Comparison of ENCODE assay signal across 16 cellular contexts in the genomic region with DNA sequence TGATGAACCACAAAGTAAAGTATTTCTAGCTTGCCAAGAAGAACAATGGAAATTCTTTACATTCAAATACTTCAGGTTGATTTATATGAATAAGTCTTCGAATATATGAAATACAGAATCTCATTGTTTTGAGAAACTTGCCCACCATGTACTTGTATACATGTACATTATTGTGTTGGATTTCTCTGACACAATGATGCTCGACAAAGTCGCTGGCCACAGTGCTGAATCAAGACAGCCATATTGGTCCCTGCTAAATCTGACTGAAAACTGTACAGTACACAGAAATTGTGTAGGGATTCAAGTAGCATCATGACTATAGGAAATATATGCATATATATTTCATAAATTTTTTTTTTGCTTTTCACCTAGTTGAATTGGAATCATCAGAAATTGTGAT. TPM values are rescaled to one million over a fixed set of nuclear protein-coding genes. Genes with fewer than 3 reads are reported as not detected.
DNase-seq lines count a peak whose midpoint lies in the region; ATAC-seq, FAIRE-seq and TF ChIP-seq lines count a peak whose summit lies in the region.
"Had no signal": no experiment of that assay in that cellular context is flagged by ENCODE, and none has a peak within 500 bp of the region (broad histone marks: within the 10 kb centered on the region; RNA-seq: fewer than 3 reads in every experiment).

No MANE protein-coding gene starts in this region.

- H3K4me1 ChIP-seq in A549, result no peaks in the 10 kb centered on the region
- peaks cover 5% of the 10 kb centered on the region for H3K4me1 ChIP-seq in CD8-positive, alpha-beta T cell (ENCODE audit: insufficient read depth, low read length)
- H3K4me1 ChIP-seq: BLaER1 treated with 17β-estradiol and CSF1 and Interleukin-3, amounts not matched to agents 10 nM and 100 nM had no signal

- DNase-seq in A549 (ENCODE audit: low read depth in 1 of 2, low spot score in 1 of 2) (no peak), H4 (ENCODE audit: low spot score) (peak; percentile 3), SK-MEL-5 (ENCODE audit: low read depth, low spot score) (peak; percentile 42), epithelial cell of esophagus (ENCODE audit: low read depth) (peak; percentile 53)
- no peak for DNase-seq in activated naive CD8-positive, alpha-beta T cell treated with anti-CD3 and anti-CD28 coated beads, Interleukin-2, amount 50 U/mL, for 24 hours
- DNase-seq in CD8-positive, alpha-beta T cell, result no peak
- DNase-seq: activated CD4-positive, alpha-beta memory T cell treated with anti-CD3 and anti-CD28 coated beads for 36 hours; effector memory CD8-positive, alpha-beta T cell; HCEC 1CT; KG1; Right ventricle myocardium superior; uterus had no signal

- TF ChIP-seq EP300 in A549 (IDR thresholded peaks at IDR 0.05), result no peak

- peaks cover 5% of the 10 kb centered on the region for H3K4me1 Mint-ChIP-seq in activated naive CD8-positive, alpha-beta T cell treated with anti-CD3 and anti-CD28 coated beads, Interleukin-2, amount 50 U/mL, for 24 hours
- peaks cover 7% of the 10 kb centered on the region for H3K4me1 Mint-ChIP-seq in CD8-positive, alpha-beta T cell (ENCODE audit: low read depth)

- no peak for TF ChIP-seq POLR2A in A549 (IDR thresholded peaks at IDR 0.05; ENCODE audit: low read length)

- no peak overlapping the region for H3K4me3 ChIP-seq in A549
- H3K4me3 ChIP-seq in epithelial cell of esophagus (ENCODE audit: low read length), result no peak overlapping the region
- no peak overlapping the region for H3K4me3 ChIP-seq in CD8-positive, alpha-beta T cell (ENCODE audit: low read depth, low read length)
- H3K4me3 ChIP-seq: BLaER1 treated with 17β-estradiol and CSF1 and Interleukin-3, amounts not matched to agents 10 nM and 100 nM; uterus had no signal

- ATAC-seq in A549 (no peak), GM19455 (IDR thresholded peaks at IDR 0.05; ENCODE audit: unreplicated experiment) (no peak), HG03354 (IDR thresholded peaks at IDR 0.05; ENCODE audit: poor library complexity, severe bottlenecking, unreplicated experiment) (no peak)
- no peak for ATAC-seq in activated naive CD8-positive, alpha-beta T cell treated with anti-CD3 and anti-CD28 coated beads, Interleukin-2, amount 50 U/mL, for 24 hours
- ATAC-seq in CD8-positive, alpha-beta T cell, result no peak
- ATAC-seq: effector memory CD8-positive, alpha-beta T cell had no signal

- peaks cover 3% of the 10 kb centered on the region for H3K9me3 Mint-ChIP-seq in activated naive CD8-positive, alpha-beta T cell treated with anti-CD3 and anti-CD28 coated beads, Interleukin-2, amount 50 U/mL, for 24 hours
- H3K9me3 Mint-ChIP-seq in CD8-positive, alpha-beta T cell, result peaks cover 5% of the 10 kb centered on the region
- H3K9me3 Mint-ChIP-seq: activated CD4-positive, alpha-beta memory T cell treated with anti-CD3 and anti-CD28 coated beads for 36 hours; effector memory CD8-positive, alpha-beta T cell had no signal

- no peak overlapping the region for H3K27ac ChIP-seq in A549
- no peak overlapping the region for H3K27ac ChIP-seq in CD8-positive, alpha-beta T cell (ENCODE audit: low read depth, low read length)
- H3K27ac ChIP-seq: BLaER1 treated with 17β-estradiol and CSF1 and Interleukin-3, amounts not matched to agents 10 nM and 100 nM; uterus had no signal

- H3K4me3 Mint-ChIP-seq in activated naive CD8-positive, alpha-beta T cell treated with anti-CD3 and anti-CD28 coated beads, Interleukin-2, amount 50 U/mL, for 24 hours, result no peak overlapping the region
- no peak overlapping the region for H3K4me3 Mint-ChIP-seq in CD8-positive, alpha-beta T cell
- H3K4me3 Mint-ChIP-seq: activated CD4-positive, alpha-beta memory T cell treated with anti-CD3 and anti-CD28 coated beads for 36 hours; activated naive CD8-positive, alpha-beta T cell; effector memory CD8-positive, alpha-beta T cell had no signal

- H3K9me3 ChIP-seq in A549, result no peaks in the 10 kb centered on the region
- H3K9me3 ChIP-seq in CD8-positive, alpha-beta T cell (ENCODE audit: low read length), result no peaks in the 10 kb centered on the region

- no peak for TF ChIP-seq CTCF in A549 (IDR thresholded peaks at IDR 0.05)
- no peak for TF ChIP-seq CTCF in epithelial cell of esophagus (IDR thresholded peaks at IDR 0.05; ENCODE audit: insufficient read depth, low read depth, low read length, missing control alignments)
- TF ChIP-seq CTCF in CD8-positive, alpha-beta T cell (IDR thresholded peaks at IDR 0.05), result no peak

- peaks cover 6% of the 10 kb centered on the region for H3K36me3 Mint-ChIP-seq in activated naive CD8-positive, alpha-beta T cell treated with anti-CD3 and anti-CD28 coated beads, Interleukin-2, amount 50 U/mL, for 24 hours (ENCODE audit: low read depth)
- no peaks in the 10 kb centered on the region for H3K36me3 Mint-ChIP-seq in CD8-positive, alpha-beta T cell

- H3K27ac Mint-ChIP-seq in activated naive CD8-positive, alpha-beta T cell treated with anti-CD3 and anti-CD28 coated beads, Interleukin-2, amount 50 U/mL, for 24 hours, result no peak overlapping the region
- H3K27ac Mint-ChIP-seq in CD8-positive, alpha-beta T cell, result no peak overlapping the region
- H3K27ac Mint-ChIP-seq: activated CD4-positive, alpha-beta memory T cell treated with anti-CD3 and anti-CD28 coated beads for 36 hours; activated naive CD8-positive, alpha-beta T cell; effector memory CD8-positive, alpha-beta T cell had no signal

- no peak for TF ChIP-seq RAD21 in A549 (conservative IDR thresholded peaks at IDR 0.05 in 1 of 2, IDR thresholded peaks at IDR 0.05 in 1 of 2)

- CTCF ChIA-PET in A549 (lab: Yijun Ruan, JAX), result no interaction called here
- CTCF ChIA-PET in CD8-positive, alpha-beta T cell (lab: Charles Lee), result no interaction called here

- no peaks in the 10 kb centered on the region for H3K36me3 ChIP-seq in CD8-positive, alpha-beta T cell (ENCODE audit: insufficient read depth, low read length)
- H3K36me3 ChIP-seq: BLaER1 treated with 17β-estradiol and CSF1 and Interleukin-3, amounts not matched to agents 10 nM and 100 nM; uterus had no signal

- in situ Hi-C loops in SK-MEL-5 (cut with HindIII; ENCODE audit: low pct_unique_long_range_greater_than_20kb, low sequenced_read_pairs), result no loop called here

- no peak overlapping the region for H3K4me2 ChIP-seq in A549
- H3K4me2 ChIP-seq: BLaER1 treated with 17β-estradiol and CSF1 and Interleukin-3, amounts not matched to agents 10 nM and 100 nM had no signal

- H3K27me3 Mint-ChIP-seq in activated naive CD8-positive, alpha-beta T cell treated with anti-CD3 and anti-CD28 coated beads, Interleukin-2, amount 50 U/mL, for 24 hours, result peaks cover 44% of the 10 kb centered on the region
- peaks cover 36% of the 10 kb centered on the region for H3K27me3 Mint-ChIP-seq in CD8-positive, alpha-beta T cell (ENCODE audit: low read depth)

- POLR2A ChIA-PET in A549 (lab: Yijun Ruan, JAX), result no interaction called here
- POLR2A ChIA-PET in CD8-positive, alpha-beta T cell (lab: Charles Lee), result no interaction called here

- peaks cover 25% of the 10 kb centered on the region for H3K27me3 ChIP-seq in CD8-positive, alpha-beta T cell (ENCODE audit: insufficient read depth, low read length)
- H3K27me3 ChIP-seq: BLaER1 treated with 17β-estradiol and CSF1 and Interleukin-3, amounts not matched to agents 10 nM and 100 nM had no signal

- 13% methylated on average over 3 of the region's 3 CpGs for whole genome bisulfite sequencing in A549 (ENCODE audit: missing lambda C conversion rate)

- intact Hi-C loops in CD8-positive, alpha-beta T cell (cut with DNase I, micrococcal nuclease), result no loop called here

- FAIRE-seq in A549 (lab: Jason Lieb, UNC), result no peak

TF ChIP-seq in A549, 52 proteins besides CTCF, POLR2A, EP300 and RAD21 (continues in another document):
- TF ChIP-seq RFX5 (IDR thresholded peaks at IDR 0.05) (no peak), HEYL (CRISPR knock-in tag; IDR thresholded peaks at IDR 0.05) (no peak), MAFK (IDR thresholded peaks at IDR 0.05; ENCODE audit: partially characterized antibody) (no peak), CEBPB (IDR thresholded peaks at IDR 0.05) (no peak)
- TF ChIP-seq, protein P1, sequence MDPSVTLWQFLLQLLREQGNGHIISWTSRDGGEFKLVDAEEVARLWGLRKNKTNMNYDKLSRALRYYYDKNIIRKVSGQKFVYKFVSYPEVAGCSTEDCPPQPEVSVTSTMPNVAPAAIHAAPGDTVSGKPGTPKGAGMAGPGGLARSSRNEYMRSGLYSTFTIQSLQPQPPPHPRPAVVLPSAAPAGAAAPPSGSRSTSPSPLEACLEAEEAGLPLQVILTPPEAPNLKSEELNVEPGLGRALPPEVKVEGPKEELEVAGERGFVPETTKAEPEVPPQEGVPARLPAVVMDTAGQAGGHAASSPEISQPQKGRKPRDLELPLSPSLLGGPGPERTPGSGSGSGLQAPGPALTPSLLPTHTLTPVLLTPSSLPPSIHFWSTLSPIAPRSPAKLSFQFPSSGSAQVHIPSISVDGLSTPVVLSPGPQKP (IDR thresholded peaks at IDR 0.05; ENCODE audit: low read depth, low read length), result no peak

RNA-seq across cellular contexts. Expression of a gene that starts 13.1 kb away (rescaled TPM):
- polyA plus RNA-seq in A549 (2011; rRNA removed) (5.7 and 7.2 TPM in 2 replicates), A549 (2017; fragmentation: RNase III; extraction: RNeasy Plus Mini Kit Qiagen cat#74134 plus additional on column Dnase treatment) (3.0 to 3.6 TPM (median 3.6 TPM) in 3 replicates)
- 1.2 and 1.3 TPM in 2 replicates for polyA plus RNA-seq in A549 (2012; cell fraction: cytosol; rRNA removed)
- 0.67 and 1.1 TPM in 2 replicates for polyA plus RNA-seq in A549 (2012; cell fraction: nucleus; rRNA removed)
- 4.5 and 5.0 TPM in 2 replicates for polyA minus RNA-seq in A549 (2011; rRNA and poly(A)+ RNA removed)
- total RNA-seq in H4 (2014; rRNA removed; shearing (Covaris generic)), result not detected in 2 replicates
- 0.13 and 0.19 TPM in 2 replicates for total RNA-seq in SK-MEL-5 (2014; rRNA removed; shearing (Covaris generic))
- 0.08 and 0.09 TPM in 2 replicates for polyA plus RNA-seq in SK-MEL-5 (2015; cell fraction: cytosol; rRNA removed)
- polyA plus RNA-seq in SK-MEL-5 (2015; cell fraction: nucleus; rRNA removed), result 0.19 and 0.41 TPM in 2 replicates
- not detected for total RNA-seq in CD8-positive, alpha-beta T cell
- total RNA-seq: activated CD4-positive, alpha-beta memory T cell treated with anti-CD3 and anti-CD28 coated beads for 36 hours; Right ventricle myocardium superior had no signal

Comparison
In these comparisons a context has a peak if more than half of its experiments do, and no peak if none do; other contexts are left out.
1. DNase-seq: peak in H4 (single experiment), SK-MEL-5 (single experiment) and epithelial cell of esophagus (single experiment); none in A549 (0 of 2), activated naive CD8-positive, alpha-beta T cell treated with anti-CD3 and anti-CD28 coated beads, Interleukin-2, amount 50 U/mL, for 24 hours (single experiment) and CD8-positive, alpha-beta T cell (0 of 7).